ENCODE assay signal across 12 cellular contexts in the genomic region with DNA sequence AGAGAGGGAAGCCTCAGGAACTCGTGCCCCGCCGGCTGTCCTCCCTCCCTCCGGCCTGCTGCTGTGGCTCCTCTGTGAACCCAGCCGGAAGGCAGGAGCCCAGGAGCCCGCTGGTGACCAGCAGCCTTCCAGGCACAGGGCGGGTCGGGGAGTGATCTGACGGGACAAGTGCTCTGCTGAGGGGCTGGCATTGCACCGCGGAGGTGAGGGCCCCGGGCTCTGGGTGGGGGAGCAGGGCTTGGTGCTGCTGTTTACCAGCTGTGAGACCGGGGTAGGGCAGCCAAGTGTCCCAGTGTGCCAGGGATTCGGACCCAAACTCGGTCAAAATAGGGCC. TPM values are rescaled to one million over a fixed set of nuclear protein-coding genes. Genes with fewer than 3 reads are reported as not detected.
DNase-seq lines count a peak whose midpoint lies in the region; ATAC-seq and TF ChIP-seq lines count a peak whose summit lies in the region.
"Had no signal": no experiment of that assay in that cellular context is flagged by ENCODE, and none has a peak within 500 bp of the region (broad histone marks: within the 10 kb centered on the region; RNA-seq: fewer than 3 reads in every experiment).

No MANE protein-coding gene starts in this region.

- no peaks in the 10 kb centered on the region for H3K9me3 Mint-ChIP-seq in type B pancreatic cell

- H3K9ac ChIP-seq in NT2/D1 (ENCODE audit: insufficient read length, low read depth) (peak overlapping the region; percentile 44), muscle layer of colon (ENCODE audit: low read length) (no peak overlapping the region)

- WGBS in gastroesophageal sphincter (ENCODE audit: low coverage in 1 of 2), 2 donors = 76% methylated on average over 3 of the region's 15 CpGs; no CpG with 5 or more reads in 1 of the 2 donors
- whole genome bisulfite sequencing in spleen, 5 donors = 87 to 93% (median 90%) methylated on average over 12 to 15 of the region's 15 CpGs

- no peak overlapping the region for H3K4me3 Mint-ChIP-seq in type B pancreatic cell

- no peaks in the 10 kb centered on the region for H3K9me3 ChIP-seq in NT2/D1 (ENCODE audit: insufficient read depth, low read length)
- H3K9me3 ChIP-seq in muscle layer of colon (ENCODE audit: low read length) = no peaks in the 10 kb centered on the region
- H3K9me3 ChIP-seq in gastroesophageal sphincter = no peaks in the 10 kb centered on the region
- no peaks in the 10 kb centered on the region for H3K9me3 ChIP-seq in spleen

- H3K36me3 Mint-ChIP-seq in type B pancreatic cell = no peaks in the 10 kb centered on the region

- no peak for DNase-seq in NT2/D1 (ENCODE audit: low read depth, low spot score)
- no peak for DNase-seq in dorsolateral prefrontal cortex
- no peak for DNase-seq in type B pancreatic cell (ENCODE audit: extremely low spot score, unreplicated experiment)
- no peak for DNase-seq in retina
- DNase-seq in spleen = no peak
- DNase-seq: KBM-7, NCI-H2171, NCI-H446 treated with DMSO at 0.1 percent for 48 hours, NCI-H748 treated with DMSO at 0.1 percent for 48 hours, SHP77 treated with DMSO at 0.1 percent for 48 hours had no signal

- intact Hi-C loops in dorsolateral prefrontal cortex (cut with DNase I) = no loop called here
- intact Hi-C loops in spleen (cut with DNase I; ENCODE audit: low total_unique reads) = no loop called here

- H3K27ac ChIP-seq in dorsolateral prefrontal cortex (peak overlapping the region in 44 of 59 donors; percentile 4 to 98 (median 68)), muscle layer of colon (ENCODE audit: low read depth, low read length) (peak overlapping the region; percentile 6), gastroesophageal sphincter (peak overlapping the region in 1 of 4 donors; percentile 25), spleen (no peak overlapping the region)

- H3K27me3 Mint-ChIP-seq in type B pancreatic cell = peaks cover 10% of the 10 kb centered on the region

- peaks cover 29% of the 10 kb centered on the region for H3K4me1 Mint-ChIP-seq in type B pancreatic cell (ENCODE audit: unreplicated experiment)

- no peak for TF ChIP-seq EP300 in gastroesophageal sphincter (IDR thresholded peaks at IDR 0.05)

- H3K27me3 ChIP-seq in NT2/D1 (ENCODE audit: insufficient read depth, insufficient read length) (peaks cover 5% of the 10 kb centered on the region), dorsolateral prefrontal cortex (no peaks in the 10 kb centered on the region), muscle layer of colon (ENCODE audit: control insufficient read depth in 1 of 2, insufficient read depth in 2 of 2, low read length in 2 of 2) (no peaks in the 10 kb centered on the region), gastroesophageal sphincter (no peaks in the 10 kb centered on the region), spleen (replicated peaks in 1 of 7) (peaks cover 0 to 6% (median 0%) of the 10 kb centered on the region in 7 donors)

- no peak for TF ChIP-seq CTCF in dorsolateral prefrontal cortex (IDR thresholded peaks at IDR 0.05 in 54 of 56, conservative IDR thresholded peaks at IDR 0.05 in 2 of 56; ENCODE audit: low read depth in 1 of 56, partially characterized antibody in 56 of 56)
- TF ChIP-seq CTCF in type B pancreatic cell (conservative IDR thresholded peaks at IDR 0.05) = no peak
- TF ChIP-seq CTCF in gastroesophageal sphincter (IDR thresholded peaks at IDR 0.05) = no peak
- TF ChIP-seq CTCF in spleen (IDR thresholded peaks at IDR 0.05 in 8 of 11, conservative IDR thresholded peaks at IDR 0.05 in 3 of 11) = no peak

- ATAC-seq in gastroesophageal sphincter = no peak

- no peak overlapping the region for H3K4me3 ChIP-seq in NT2/D1 (ENCODE audit: insufficient read length, low read depth)
- peak overlapping the region in 1 of 59 donors; percentile 13 for H3K4me3 ChIP-seq in dorsolateral prefrontal cortex
- H3K4me3 ChIP-seq in muscle layer of colon (ENCODE audit: low read depth in 1 of 2, low read length in 2 of 2) = peak overlapping the region in 1 of 2 donors; percentile 5
- H3K4me3 ChIP-seq in gastroesophageal sphincter = no peak overlapping the region
- no peak overlapping the region for H3K4me3 ChIP-seq in spleen

- H3K36me3 ChIP-seq in NT2/D1 (ENCODE audit: insufficient read depth, insufficient read length, low read length) (no peaks in the 10 kb centered on the region), muscle layer of colon (ENCODE audit: insufficient read depth, low read length) (no peaks in the 10 kb centered on the region), gastroesophageal sphincter (no peaks in the 10 kb centered on the region), spleen (no peaks in the 10 kb centered on the region)

- TF ChIP-seq POLR2A in gastroesophageal sphincter (IDR thresholded peaks at IDR 0.05) (no peak), spleen (IDR thresholded peaks at IDR 0.05) (no peak)

- H3K4me1 ChIP-seq in NT2/D1 (ENCODE audit: insufficient read depth, insufficient read length) (peaks cover 43% of the 10 kb centered on the region), muscle layer of colon (ENCODE audit: insufficient read depth, low read length) (peaks cover 54% of the 10 kb centered on the region), gastroesophageal sphincter (peaks cover 0 to 30% (median 4%) of the 10 kb centered on the region in 3 donors), spleen (peaks cover 0 to 14% (median 0%) of the 10 kb centered on the region in 6 donors)

- H3K27ac Mint-ChIP-seq in type B pancreatic cell = peak overlapping the region; percentile 15

RNA-seq across cellular contexts. Expression of gene FLRT1, which starts 53.3 kb away (rescaled TPM):
- 10 to 100 TPM in 101 of 120 experiments, 1 to 10 TPM in 19; 5.1 to 24.0 (median 13.6) TPM for total RNA-seq in dorsolateral prefrontal cortex
- 0.26 and 3.0 TPM in 2 replicates for total RNA-seq in type B pancreatic cell (ENCODE audit: low replicate concordance)
- 1 to 10 TPM; 1.1 to 4.7 (median 3.6) TPM for total RNA-seq in gastroesophageal sphincter
- under 1 TPM in 5 of 7 donors, not detected in 2; 0.10 to 0.51 (median 0.17) TPM for total RNA-seq in spleen
- under 1 TPM in 2 of 3 donors, not detected in 1; 0.03 to 0.16 TPM for polyA plus RNA-seq in spleen

Comparison
In these comparisons a context has a peak if more than half of its experiments do, and no peak if none do; other contexts are left out.
1. H3K27ac ChIP-seq: peak in dorsolateral prefrontal cortex (44 of 59) and muscle layer of colon (single experiment); none in spleen (0 of 8).